1 cellular context compared by ENCODE assay signal in the genomic region with DNA sequence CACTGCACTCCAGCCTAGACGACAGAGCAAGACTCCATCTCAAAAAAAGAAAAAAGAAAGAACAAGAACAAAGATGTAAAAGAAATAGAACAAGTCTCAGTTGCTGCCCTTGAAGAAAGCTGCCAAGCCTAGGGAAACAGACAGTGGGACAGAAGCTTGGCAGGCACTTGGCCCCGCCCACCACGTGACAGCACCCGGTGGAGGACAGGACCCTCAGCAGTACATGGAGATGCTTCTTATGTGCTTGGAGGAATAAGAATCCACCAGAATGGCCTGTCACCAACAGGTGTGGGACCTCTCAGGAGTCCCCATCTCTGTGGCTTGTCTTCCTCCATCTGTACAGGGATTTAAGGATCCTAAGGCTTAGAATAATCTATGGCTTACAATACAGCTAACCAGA.
TF ChIP-seq lines count a peak whose summit lies in the region.

No MANE protein-coding gene starts in this region.

TF ChIP-seq in HCT116, 20 proteins besides CTCF, POLR2A, EP300 and RAD21 (continued from another document):
- no peak for TF ChIP-seq CEBPB (IDR thresholded peaks at IDR 0.05; ENCODE audit: low read depth)
- TF ChIP-seq, protein P1, sequence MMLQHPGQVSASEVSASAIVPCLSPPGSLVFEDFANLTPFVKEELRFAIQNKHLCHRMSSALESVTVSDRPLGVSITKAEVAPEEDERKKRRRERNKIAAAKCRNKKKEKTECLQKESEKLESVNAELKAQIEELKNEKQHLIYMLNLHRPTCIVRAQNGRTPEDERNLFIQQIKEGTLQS (IDR thresholded peaks at IDR 0.05), result no peak
- TF ChIP-seq ZNF274 (IDR thresholded peaks at IDR 0.05; ENCODE audit: low read depth, low read length), result no peak
- TF ChIP-seq, protein P2, sequence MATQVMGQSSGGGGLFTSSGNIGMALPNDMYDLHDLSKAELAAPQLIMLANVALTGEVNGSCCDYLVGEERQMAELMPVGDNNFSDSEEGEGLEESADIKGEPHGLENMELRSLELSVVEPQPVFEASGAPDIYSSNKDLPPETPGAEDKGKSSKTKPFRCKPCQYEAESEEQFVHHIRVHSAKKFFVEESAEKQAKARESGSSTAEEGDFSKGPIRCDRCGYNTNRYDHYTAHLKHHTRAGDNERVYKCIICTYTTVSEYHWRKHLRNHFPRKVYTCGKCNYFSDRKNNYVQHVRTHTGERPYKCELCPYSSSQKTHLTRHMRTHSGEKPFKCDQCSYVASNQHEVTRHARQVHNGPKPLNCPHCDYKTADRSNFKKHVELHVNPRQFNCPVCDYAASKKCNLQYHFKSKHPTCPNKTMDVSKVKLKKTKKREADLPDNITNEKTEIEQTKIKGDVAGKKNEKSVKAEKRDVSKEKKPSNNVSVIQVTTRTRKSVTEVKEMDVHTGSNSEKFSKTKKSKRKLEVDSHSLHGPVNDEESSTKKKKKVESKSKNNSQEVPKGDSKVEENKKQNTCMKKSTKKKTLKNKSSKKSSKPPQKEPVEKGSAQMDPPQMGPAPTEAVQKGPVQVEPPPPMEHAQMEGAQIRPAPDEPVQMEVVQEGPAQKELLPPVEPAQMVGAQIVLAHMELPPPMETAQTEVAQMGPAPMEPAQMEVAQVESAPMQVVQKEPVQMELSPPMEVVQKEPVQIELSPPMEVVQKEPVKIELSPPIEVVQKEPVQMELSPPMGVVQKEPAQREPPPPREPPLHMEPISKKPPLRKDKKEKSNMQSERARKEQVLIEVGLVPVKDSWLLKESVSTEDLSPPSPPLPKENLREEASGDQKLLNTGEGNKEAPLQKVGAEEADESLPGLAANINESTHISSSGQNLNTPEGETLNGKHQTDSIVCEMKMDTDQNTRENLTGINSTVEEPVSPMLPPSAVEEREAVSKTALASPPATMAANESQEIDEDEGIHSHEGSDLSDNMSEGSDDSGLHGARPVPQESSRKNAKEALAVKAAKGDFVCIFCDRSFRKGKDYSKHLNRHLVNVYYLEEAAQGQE (IDR thresholded peaks at IDR 0.05; ENCODE audit: low read depth), result no peak
- no peak for TF ChIP-seq ELF1 (IDR thresholded peaks at IDR 0.05; ENCODE audit: borderline replicate concordance, low read depth)
- no peak for TF ChIP-seq POLR2AphosphoS5 (IDR thresholded peaks at IDR 0.05; ENCODE audit: low read depth, low read length)
- TF ChIP-seq ZFX (IDR thresholded peaks at IDR 0.05), result no peak
- TF ChIP-seq EGR1 (IDR thresholded peaks at IDR 0.05; ENCODE audit: low read depth), result no peak
- no peak for TF ChIP-seq YY1 (IDR thresholded peaks at IDR 0.05; ENCODE audit: extremely low read depth, insufficient replicate concordance, low read depth, low read length)
- TF ChIP-seq, protein P3, sequence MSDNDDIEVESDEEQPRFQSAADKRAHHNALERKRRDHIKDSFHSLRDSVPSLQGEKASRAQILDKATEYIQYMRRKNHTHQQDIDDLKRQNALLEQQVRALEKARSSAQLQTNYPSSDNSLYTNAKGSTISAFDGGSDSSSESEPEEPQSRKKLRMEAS (IDR thresholded peaks at IDR 0.05), result no peak
- no peak for TF ChIP-seq TCF7L2 (IDR thresholded peaks at IDR 0.05; ENCODE audit: borderline replicate concordance, extremely low read depth, insufficient read depth, insufficient read length)
- TF ChIP-seq FOSL1 (IDR thresholded peaks at IDR 0.05; ENCODE audit: low read depth), result no peak
- no peak for TF ChIP-seq SRF (IDR thresholded peaks at IDR 0.05; ENCODE audit: low read depth)
- TF ChIP-seq CBX3 (IDR thresholded peaks at IDR 0.05; ENCODE audit: low read depth), result no peak
- TF ChIP-seq SIN3A (IDR thresholded peaks at IDR 0.05; ENCODE audit: low read depth), result no peak
